24 cellular contexts compared by ENCODE assay signal in genomic region chr2:195596840-195597239, GRCh38.
"Had no signal": no experiment of that assay in that cellular context is flagged by ENCODE, and none has a peak within 500 bp of the region (broad histone marks: within the 10 kb centered on the region; RNA-seq: fewer than 3 reads in every experiment).

No MANE protein-coding gene starts in this region.

- H3K9me3 ChIP-seq: esophagus muscularis mucosa, gastroesophageal sphincter, heart left ventricle, pancreas, transverse colon had no signal

- DNase-seq: activated CD8-positive, alpha-beta memory T cell treated with anti-CD3 and anti-CD28 coated beads, Interleukin-2, amount 50 U/mL, for 4 hours; activated naive CD4-positive, alpha-beta T cell; activated T-cell treated with anti-CD3 and anti-CD28 coated beads, Interleukin-2, amount 50 U/mL, for 4 hours; central memory CD4-positive, alpha-beta T cell; dorsolateral prefrontal cortex; heart left ventricle; islet precursor cell; left cardiac atrium; pancreas; right cardiac atrium; stimulated activated CD4-positive, alpha-beta T cell treated with anti-CD3 and anti-CD28 coated beads, Interleukin-12 subunit alpha, Interleukin-12 subunit beta, amount 100 ng/mL, for 4 hours; stimulated activated CD4-positive, alpha-beta T cell treated with anti-CD3 and anti-CD28 coated beads, Interleukin-1b, Interleukin-23, amount 100 ng/mL, for 48 hours; T-helper 2 cell; transverse colon had no signal

- FAIRE-seq: astrocyte, colon, pancreas, TTC549, urothelium cell line had no signal

- H3K27ac ChIP-seq: dorsolateral prefrontal cortex, esophagus muscularis mucosa, gastroesophageal sphincter, heart left ventricle, pancreas, transverse colon had no signal

- ATAC-seq: activated T-cell treated with anti-CD3 and anti-CD28 coated beads, Interleukin-2, amount 50 U/mL, for 4 hours; gastroesophageal sphincter; heart left ventricle; left cardiac atrium; pancreas; right cardiac atrium had no signal

- H3K4me3 Mint-ChIP-seq: activated naive CD8-positive, alpha-beta T cell; activated T-cell treated with anti-CD3 and anti-CD28 coated beads, Interleukin-2, amount 50 U/mL, for 4 hours; nephron; stimulated activated naive CD8-positive, alpha-beta T cell treated with anti-CD3 and anti-CD28 coated beads, Interleukin-15, Interleukin-2, amounts not matched to agents 100 ng/mL and 50 ng/mL, for 24 hours had no signal

- H3K36me3 ChIP-seq: esophagus muscularis mucosa, gastroesophageal sphincter, heart left ventricle, pancreas, transverse colon had no signal

- H3K9me3 Mint-ChIP-seq: nephron; stimulated activated naive CD8-positive, alpha-beta T cell treated with anti-CD3 and anti-CD28 coated beads, Interleukin-15, Interleukin-2, amounts not matched to agents 100 ng/mL and 50 ng/mL, for 24 hours had no signal

- H3K36me3 Mint-ChIP-seq: activated naive CD8-positive, alpha-beta T cell had no signal

- H3K27ac Mint-ChIP-seq: activated naive CD8-positive, alpha-beta T cell; activated T-helper 2 cell treated with anti-CD3 and anti-CD28 coated beads, Interferon-gamma antibody, Interleukin-2, Interleukin-4, amounts not matched to agents 10 μg/mL and 5 μg/mL and 100 μg/mL, durations not matched to agents 14 hours and 24 hours and 36 hours; nephron; stimulated activated naive CD8-positive, alpha-beta T cell treated with anti-CD3 and anti-CD28 coated beads, Interleukin-15, Interleukin-2, amounts not matched to agents 100 ng/mL and 50 ng/mL, for 24 hours had no signal

- H3K27me3 ChIP-seq: dorsolateral prefrontal cortex, esophagus muscularis mucosa, gastroesophageal sphincter, heart left ventricle, pancreas, transverse colon had no signal

- H3K4me3 ChIP-seq: dorsolateral prefrontal cortex, esophagus muscularis mucosa, gastroesophageal sphincter, heart left ventricle, pancreas, transverse colon had no signal

- H3K4me1 ChIP-seq: esophagus muscularis mucosa, gastroesophageal sphincter, transverse colon had no signal

- H3K27me3 Mint-ChIP-seq: activated naive CD8-positive, alpha-beta T cell; stimulated activated naive CD8-positive, alpha-beta T cell treated with anti-CD3 and anti-CD28 coated beads, Interleukin-15, Interleukin-2, amounts not matched to agents 100 ng/mL and 50 ng/mL, for 24 hours had no signal
